ENCODE assay signal across 29 cellular contexts in the genomic region with DNA sequence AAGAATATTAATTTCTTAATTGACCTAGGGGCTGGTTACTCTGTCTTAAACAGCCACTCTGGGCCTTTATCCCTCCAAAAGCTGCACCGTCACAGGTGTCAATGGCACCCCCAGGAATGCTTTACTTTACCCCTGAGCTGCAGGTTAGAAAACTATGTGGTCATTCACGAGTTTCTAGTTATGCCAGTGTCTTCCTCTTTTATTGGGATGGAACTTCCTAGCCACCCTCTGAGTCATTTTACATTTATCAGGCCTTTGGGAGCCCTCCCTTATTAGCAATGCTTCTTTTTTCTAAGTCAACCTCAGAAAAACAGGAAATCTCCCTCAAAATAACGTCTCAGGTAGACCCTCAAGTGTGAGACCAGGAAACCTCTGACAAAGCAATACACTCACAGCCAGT. TPM values are rescaled to one million over a fixed set of nuclear protein-coding genes. Genes with fewer than 3 reads are reported as not detected.
"Had no signal": no experiment of that assay in that cellular context is flagged by ENCODE, and none has a peak within 500 bp of the region (broad histone marks: within the 10 kb centered on the region; RNA-seq: fewer than 3 reads in every experiment).

No MANE protein-coding gene starts in this region.

- DNase-seq: stimulated activated CD4-positive, alpha-beta T cell treated with anti-CD3 and anti-CD28 coated beads, Interleukin-2, amount 100 ng/mL, for 48 hours; stimulated activated CD4-positive, alpha-beta T cell treated with anti-CD3 and anti-CD28 coated beads, Interleukin-4, amount 100 ng/mL, for 1 hour; stimulated activated CD4-positive, alpha-beta T cell treated with anti-CD3 and anti-CD28 coated beads, Interleukin-4, amount 100 ng/mL, for 24 hours; stimulated activated CD4-positive, alpha-beta T cell treated with anti-CD3 and anti-CD28 coated beads, Interleukin-4, amount 100 ng/mL, for 4 hours; stimulated activated CD8-positive, alpha-beta memory T cell treated with anti-CD3 and anti-CD28 coated beads, Interleukin-4, amount 100 ng/mL, for 48 hours; stimulated activated naive B cell treated with anti-CD40 and anti-IgM and Interleukin-4, amounts not matched to agents 10 μg/mL and 1 μg/mL and 100 μg/mL, for 72 hours; stimulated activated naive CD4-positive, alpha-beta T cell; stimulated activated naive CD4-positive, alpha-beta T cell treated with Interleukin-2 at 50 U/mL for 16 hours; stimulated activated naive CD8-positive, alpha-beta T cell treated with anti-CD3 and anti-CD28 coated beads, Interleukin-15, amount 100 ng/mL, for 72 hours; stimulated activated naive CD8-positive, alpha-beta T cell treated with anti-CD3 and anti-CD28 coated beads, Interleukin-15, Interleukin-2, amounts not matched to agents 100 U/mL and 50 U/mL, for 24 hours; stomach; substantia nigra; testis; thyroid gland; tibial artery; transverse colon; trophoblast cell; upper lobe of left lung; upper lobe of right lung; uterus had no signal

- H3K4me3 ChIP-seq: stomach, suprapubic skin, testis, thoracic aorta, thyroid gland, tibial artery, tibial nerve, transverse colon, upper lobe of left lung, upper lobe of right lung, uterus, vagina had no signal

- H3K27me3 Mint-ChIP-seq: stimulated activated memory B cell treated with anti-CD40 and anti-IgM and Interleukin-4, amounts not matched to agents 10 μg/mL and 1 μg/mL and 100 μg/mL, for 72 hours; stimulated activated naive B cell treated with anti-CD40 and anti-IgM and Interleukin-4, amounts not matched to agents 10 μg/mL and 1 μg/mL and 100 μg/mL, for 72 hours; stimulated activated naive CD8-positive, alpha-beta T cell treated with anti-CD3 and anti-CD28 coated beads, Interleukin-15, amount 100 ng/mL, for 72 hours; stimulated activated naive CD8-positive, alpha-beta T cell treated with anti-CD3 and anti-CD28 coated beads, Interleukin-15, Interleukin-2, amounts not matched to agents 100 ng/mL and 50 ng/mL, for 24 hours; type B pancreatic cell had no signal

- H3K4me1 ChIP-seq: stomach, suprapubic skin, testis, thyroid gland, tibial artery, tibial nerve, transverse colon, upper lobe of left lung, upper lobe of right lung, uterus, vagina had no signal

- ATAC-seq: stimulated activated memory B cell treated with anti-CD40 and anti-IgM and Interleukin-4, amounts not matched to agents 10 μg/mL and 1 μg/mL and 100 μg/mL, for 72 hours; stimulated activated naive B cell treated with anti-CD40 and anti-IgM and Interleukin-4, amounts not matched to agents 10 μg/mL and 1 μg/mL and 100 μg/mL, for 72 hours; stimulated activated naive CD8-positive, alpha-beta T cell treated with anti-CD3 and anti-CD28 coated beads, Interleukin-15, amount 100 ng/mL, for 72 hours; stimulated activated naive CD8-positive, alpha-beta T cell treated with anti-CD3 and anti-CD28 coated beads, Interleukin-15, Interleukin-2, amounts not matched to agents 100 U/mL and 50 U/mL, for 24 hours; upper lobe of right lung had no signal

- H3K4me3 Mint-ChIP-seq: stimulated activated effector memory CD8-positive, alpha-beta T cell treated with anti-CD3 and anti-CD28 coated beads, Interleukin-12 subunit alpha, Interleukin-12 subunit beta, amount 100 ng/mL, for 72 hours; stimulated activated memory B cell treated with anti-CD40 and anti-IgM and Interleukin-4, amounts not matched to agents 10 μg/mL and 1 μg/mL and 100 μg/mL, for 72 hours; stimulated activated naive B cell treated with anti-CD40 and anti-IgM and Interleukin-4, amounts not matched to agents 10 μg/mL and 1 μg/mL and 100 μg/mL, for 72 hours; stimulated activated naive CD8-positive, alpha-beta T cell treated with anti-CD3 and anti-CD28 coated beads, Interleukin-15, amount 100 ng/mL, for 72 hours; stimulated activated naive CD8-positive, alpha-beta T cell treated with anti-CD3 and anti-CD28 coated beads, Interleukin-15, Interleukin-2, amounts not matched to agents 100 ng/mL and 50 ng/mL, for 24 hours; type B pancreatic cell had no signal

- H3K27ac ChIP-seq: stomach, suprapubic skin, testis, thoracic aorta, thyroid gland, tibial artery, tibial nerve, transverse colon, upper lobe of left lung, upper lobe of right lung, uterus, vagina had no signal

- H3K36me3 Mint-ChIP-seq: stimulated activated effector memory CD8-positive, alpha-beta T cell treated with anti-CD3 and anti-CD28 coated beads, Interleukin-12 subunit alpha, Interleukin-12 subunit beta, amount 100 ng/mL, for 72 hours; stimulated activated memory B cell treated with anti-CD40 and anti-IgM and Interleukin-4, amounts not matched to agents 10 μg/mL and 1 μg/mL and 100 μg/mL, for 72 hours; stimulated activated naive B cell treated with anti-CD40 and anti-IgM and Interleukin-4, amounts not matched to agents 10 μg/mL and 1 μg/mL and 100 μg/mL, for 72 hours; type B pancreatic cell had no signal

- H3K27ac Mint-ChIP-seq: stimulated activated effector memory CD8-positive, alpha-beta T cell treated with anti-CD3 and anti-CD28 coated beads, Interleukin-12 subunit alpha, Interleukin-12 subunit beta, amount 100 ng/mL, for 72 hours; stimulated activated memory B cell treated with anti-CD40 and anti-IgM and Interleukin-4, amounts not matched to agents 10 μg/mL and 1 μg/mL and 100 μg/mL, for 72 hours; stimulated activated naive B cell treated with anti-CD40 and anti-IgM and Interleukin-4, amounts not matched to agents 10 μg/mL and 1 μg/mL and 100 μg/mL, for 72 hours; stimulated activated naive CD8-positive, alpha-beta T cell treated with anti-CD3 and anti-CD28 coated beads, Interleukin-15, amount 100 ng/mL, for 72 hours; stimulated activated naive CD8-positive, alpha-beta T cell treated with anti-CD3 and anti-CD28 coated beads, Interleukin-15, Interleukin-2, amounts not matched to agents 100 ng/mL and 50 ng/mL, for 24 hours; type B pancreatic cell had no signal

- H3K27me3 ChIP-seq: stomach, suprapubic skin, testis, thyroid gland, tibial artery, tibial nerve, transverse colon, upper lobe of left lung, upper lobe of right lung, uterus, vagina had no signal

- H3K36me3 ChIP-seq: stomach, suprapubic skin, thoracic aorta, thyroid gland, tibial artery, tibial nerve, transverse colon, upper lobe of left lung, upper lobe of right lung, uterus, vagina had no signal

- H3K4me1 Mint-ChIP-seq: stimulated activated effector memory CD8-positive, alpha-beta T cell treated with anti-CD3 and anti-CD28 coated beads, Interleukin-12 subunit alpha, Interleukin-12 subunit beta, amount 100 ng/mL, for 72 hours; stimulated activated memory B cell treated with anti-CD40 and anti-IgM and Interleukin-4, amounts not matched to agents 10 μg/mL and 1 μg/mL and 100 μg/mL, for 72 hours; stimulated activated naive B cell treated with anti-CD40 and anti-IgM and Interleukin-4, amounts not matched to agents 10 μg/mL and 1 μg/mL and 100 μg/mL, for 72 hours; stimulated activated naive CD8-positive, alpha-beta T cell treated with anti-CD3 and anti-CD28 coated beads, Interleukin-15, amount 100 ng/mL, for 72 hours had no signal

- H3K9me3 ChIP-seq: stomach, suprapubic skin, testis, thoracic aorta, thyroid gland, tibial artery, tibial nerve, transverse colon, upper lobe of left lung, upper lobe of right lung, uterus, vagina had no signal

RNA-seq across cellular contexts. Expression of a gene that starts 59.4 kb away (rescaled TPM):
- total RNA-seq: thoracic aorta, upper lobe of right lung had no signal
- polyA plus RNA-seq: stomach, urinary bladder had no signal
